In the genomic region with DNA sequence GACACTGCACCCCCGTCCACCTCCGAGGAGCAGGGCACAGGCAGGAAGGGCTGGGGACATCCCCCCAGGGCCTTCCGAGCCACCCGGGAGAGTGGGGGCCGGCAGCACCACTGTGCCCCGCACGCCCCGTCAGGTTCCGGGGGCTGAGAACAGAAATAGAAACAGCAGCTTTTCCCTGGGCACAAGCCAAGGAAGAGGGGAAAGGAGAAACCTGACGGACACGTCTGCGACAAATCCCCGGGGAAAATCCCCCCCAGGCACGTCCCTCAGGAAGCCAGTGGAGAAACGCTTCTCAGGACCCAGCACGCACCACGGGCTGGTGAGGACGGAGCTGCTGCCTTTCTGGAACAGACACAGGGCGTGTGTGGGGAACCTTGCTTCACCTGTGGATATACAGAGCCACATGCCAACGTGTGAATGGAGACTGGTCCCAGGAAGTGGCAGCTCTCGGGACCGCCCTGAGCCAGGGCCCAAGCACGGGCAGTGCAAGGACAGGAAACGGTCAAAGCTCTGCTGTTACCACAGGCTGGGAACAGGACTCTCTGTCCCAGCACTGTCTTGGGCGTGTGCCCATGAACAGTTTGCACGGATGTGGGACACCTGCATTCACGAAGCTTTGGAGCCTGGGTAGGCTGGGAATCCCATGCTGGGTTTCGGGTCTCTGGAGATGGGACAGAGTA, we compare ENCODE assay signal across 12 cellular contexts. TPM values are rescaled to one million over a fixed set of nuclear protein-coding genes. Genes with fewer than 3 reads are reported as not detected.
A peak's percentile ranks its signal among the peaks of the same experiment; 100 is the strongest.
DNase-seq lines count a peak whose midpoint lies in the region; ATAC-seq and TF ChIP-seq lines count a peak whose summit lies in the region.
"Had no signal": no experiment of that assay in that cellular context is flagged by ENCODE, and none has a peak within 500 bp of the region (broad histone marks: within the 10 kb centered on the region; RNA-seq: fewer than 3 reads in every experiment).

No MANE protein-coding gene starts in this region.

- H3K4me1 ChIP-seq in right atrium auricular region (peaks cover 0 to 72% of the 10 kb centered on the region in 2 donors), gastrocnemius medialis (peaks cover 15 to 21% of the 10 kb centered on the region in 2 donors)

- in situ Hi-C loops in gastrocnemius medialis (cut with MboI; ENCODE audit: low sequenced_read_pairs in 4 of 4): no loop called here

- peak overlapping the region; percentile 99 for H3K4me3 Mint-ChIP-seq in activated naive CD8-positive, alpha-beta T cell
- H3K4me3 Mint-ChIP-seq in Calu3 (ENCODE audit: low read depth, unreplicated experiment): no peak overlapping the region

- peak overlapping the region; percentile 88 to 96 for H3K27ac ChIP-seq in right atrium auricular region
- H3K27ac ChIP-seq in gastrocnemius medialis: peak overlapping the region; percentile 86 to 94 (median 89)

- ATAC-seq in gastrocnemius medialis (peak; percentile 93 to 94), GM21360 (IDR thresholded peaks at IDR 0.05; ENCODE audit: unreplicated experiment) (no peak)

- no peak for TF ChIP-seq CTCF in right atrium auricular region (IDR thresholded peaks at IDR 0.05)
- TF ChIP-seq CTCF in gastrocnemius medialis (IDR thresholded peaks at IDR 0.05 in 4 of 5, conservative IDR thresholded peaks at IDR 0.05 in 1 of 5): no peak
- TF ChIP-seq CTCF in Calu3 (IDR thresholded peaks at IDR 0.05; ENCODE audit: unreplicated experiment): no peak

- peaks cover 32% of the 10 kb centered on the region for H3K4me1 Mint-ChIP-seq in activated naive CD8-positive, alpha-beta T cell (ENCODE audit: low read depth)
- no peaks in the 10 kb centered on the region for H3K4me1 Mint-ChIP-seq in Calu3 (ENCODE audit: low read depth, unreplicated experiment)

- peaks cover 2% of the 10 kb centered on the region for H3K36me3 Mint-ChIP-seq in activated naive CD8-positive, alpha-beta T cell
- no peaks in the 10 kb centered on the region for H3K36me3 Mint-ChIP-seq in Calu3 (ENCODE audit: insufficient read depth, unreplicated experiment)

- H3K4me3 ChIP-seq in right atrium auricular region: peak overlapping the region; percentile 56 to 66
- peak overlapping the region; percentile 45 to 74 (median 61) for H3K4me3 ChIP-seq in gastrocnemius medialis

- H3K9me3 Mint-ChIP-seq in activated naive CD8-positive, alpha-beta T cell (ENCODE audit: low read depth): no peaks in the 10 kb centered on the region
- H3K9me3 Mint-ChIP-seq in Calu3 (ENCODE audit: low read depth, unreplicated experiment): no peaks in the 10 kb centered on the region
- H3K9me3 Mint-ChIP-seq: activated naive CD4-positive, alpha-beta T cell treated with anti-CD3 and anti-CD28 coated beads for 36 hours; IgD-negative memory B cell had no signal

- no TSS peak for BruUV-seq in Calu3 (replicated peaks; lab: Mats Ljungman, UMichigan)

- CTCF ChIA-PET in Calu3 (lab: Charles Lee): no interaction called here

- H3K27me3 ChIP-seq in right atrium auricular region (no peaks in the 10 kb centered on the region), gastrocnemius medialis (no peaks in the 10 kb centered on the region)

- H3K27me3 Mint-ChIP-seq in activated naive CD8-positive, alpha-beta T cell: no peaks in the 10 kb centered on the region
- no peaks in the 10 kb centered on the region for H3K27me3 Mint-ChIP-seq in Calu3 (ENCODE audit: unreplicated experiment)

- peak overlapping the region; percentile 28 for H3K27ac Mint-ChIP-seq in activated naive CD8-positive, alpha-beta T cell
- no peak overlapping the region for H3K27ac Mint-ChIP-seq in Calu3 (ENCODE audit: unreplicated experiment)

- intact Hi-C loops in gastrocnemius medialis (cut with DNase I; ENCODE audit: low total_unique reads) (loop anchor here (1.0 kb wide), 1 partner anchor 57 kb away; the partner anchor contains the start of gene CLCN7), Calu3 (cut with micrococcal nuclease; ENCODE audit: unreplicated experiment) (no loop called here)

- H3K36me3 ChIP-seq in right atrium auricular region: peaks cover 16% of the 10 kb centered on the region
- peaks cover 0 to 5% of the 10 kb centered on the region in 2 donors for H3K36me3 ChIP-seq in gastrocnemius medialis

- DNase-seq in EH (ENCODE audit: low read depth) (peak; percentile 76), right atrium auricular region (ENCODE audit: low spot score) (peak; percentile 93), gastrocnemius medialis (peak; percentile 84 to 93), Calu3 (no peak), NCI-H748 (lab: John Stamatoyannopoulos, UW; ENCODE audit: unreplicated experiment) (no peak)
- DNase-seq in stimulated activated CD4-positive, alpha-beta T cell treated with anti-CD3 and anti-CD28 coated beads, Interleukin-2, amount 100 ng/mL, for 24 hours: no peak
- DNase-seq: activated naive CD4-positive, alpha-beta T cell treated with anti-CD3 and anti-CD28 coated beads for 36 hours; DND-41 had no signal

- no peaks in the 10 kb centered on the region for H3K9me3 ChIP-seq in right atrium auricular region
- no peaks in the 10 kb centered on the region for H3K9me3 ChIP-seq in gastrocnemius medialis

- TF ChIP-seq POLR2A in gastrocnemius medialis (IDR thresholded peaks at IDR 0.05): peak; percentile 41

RNA-seq across cellular contexts. Expression of gene TMEM204, which starts 1.2 kb away (rescaled TPM):
- total RNA-seq in right atrium auricular region (10 to 100 TPM; 35.1 to 42.2 TPM), gastrocnemius medialis (10 to 100 TPM; 14.7 to 27.7 (median 22.1) TPM), Calu3 (2022) (not detected in 2 replicates)
- total RNA-seq: NCI-H460 had no signal

RNA-seq across cellular contexts. Expression of gene TELO2, which starts 39.1 kb away (rescaled TPM):
- 10 to 100 TPM; 11.3 to 11.5 TPM for total RNA-seq in right atrium auricular region
- total RNA-seq in gastrocnemius medialis: 10 to 100 TPM in 2 of 4 donors, 1 to 10 TPM in 2; 2.9 to 11.2 (median 9.8) TPM
- total RNA-seq in Calu3 (2022): 84.9 and 85.4 TPM in 2 replicates

RNA-seq across cellular contexts. Expression of gene PTX4, which starts 43.5 kb away (rescaled TPM):
- total RNA-seq in right atrium auricular region: under 1 TPM in 1 of 2 donors, not detected in 1; 0.24 TPM
- under 1 TPM in 1 of 4 donors, not detected in 3; 0.41 TPM for total RNA-seq in gastrocnemius medialis
- total RNA-seq in Calu3 (2022): not detected in 2 replicates
- total RNA-seq: activated naive CD4-positive, alpha-beta T cell treated with anti-CD3 and anti-CD28 coated beads for 36 hours had no signal

RNA-seq across cellular contexts. Expression of gene CLCN7, which starts 57.4 kb away (rescaled TPM):
- 10 to 100 TPM; 19.4 to 31.7 TPM for total RNA-seq in right atrium auricular region
- total RNA-seq in gastrocnemius medialis: 10 to 100 TPM; 24.8 to 45.8 (median 38.4) TPM
- total RNA-seq in Calu3 (2022): 117 and 122 TPM in 2 replicates

Comparison
In these comparisons a context has a peak if more than half of its experiments do, and no peak if none do; other contexts are left out.
1. DNase-seq: peak in EH (single experiment), right atrium auricular region (single experiment) and gastrocnemius medialis (2 of 2); none in stimulated activated CD4-positive, alpha-beta T cell treated with anti-CD3 and anti-CD28 coated beads, Interleukin-2, amount 100 ng/mL, for 24 hours (0 of 2), Calu3 (single experiment) and NCI-H748 (single experiment).
2. RNA of gene TMEM204, which starts 1.2 kb away (total RNA-seq): 35.1 to 42.2 TPM in right atrium auricular region and 14.7 to 27.7 TPM in gastrocnemius medialis; not detected in Calu3; every median in the first group is over 10 times any median in the second.